Comparison of ENCODE assay signal across 11 cellular contexts in the genomic region with DNA sequence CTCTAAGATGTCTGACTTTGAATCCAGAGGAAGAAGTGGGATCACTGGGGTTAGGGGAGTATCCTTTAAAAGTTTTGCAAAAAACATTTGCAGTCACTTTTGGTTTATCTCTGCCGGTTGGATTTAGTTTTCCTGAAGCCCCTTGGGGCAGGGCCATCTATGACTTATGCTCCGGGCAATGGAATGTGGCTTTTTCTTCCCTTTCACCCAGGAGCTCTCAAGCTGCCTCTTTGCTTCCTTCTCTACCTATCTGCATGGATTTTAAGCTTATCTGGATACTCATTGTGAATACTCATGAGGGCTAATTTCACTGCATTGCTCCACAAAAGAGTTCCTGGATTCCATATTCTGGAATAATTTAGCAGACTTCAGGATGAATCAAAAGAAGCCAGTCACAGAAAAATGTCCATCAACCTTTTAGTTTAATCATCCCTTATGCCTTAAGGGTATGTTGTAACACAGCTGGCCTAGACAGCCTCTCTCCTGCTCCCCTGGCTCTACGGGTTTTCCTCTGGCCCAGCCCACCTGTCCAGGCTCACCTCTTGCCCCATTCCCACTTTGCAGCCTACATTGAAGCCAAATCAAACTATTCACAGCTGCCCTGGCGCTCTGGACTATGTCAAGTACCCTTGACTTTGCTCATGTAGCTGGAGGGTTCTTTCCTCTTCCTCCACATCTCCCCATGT.
DNase-seq lines count a peak whose midpoint lies in the region; FAIRE-seq and TF ChIP-seq lines count a peak whose summit lies in the region.
"Had no signal": no experiment of that assay in that cellular context is flagged by ENCODE, and none has a peak within 500 bp of the region (broad histone marks: within the 10 kb centered on the region; RNA-seq: fewer than 3 reads in every experiment).

No MANE protein-coding gene starts in this region.

- no peak for FAIRE-seq in bronchial epithelial cell (lab: Jason Lieb, UNC)
- FAIRE-seq in RCC 7860 (lab: Jason Lieb, UNC) = no peak

- H3K4me3 Mint-ChIP-seq in mesothelial cell of epicardium = no peak overlapping the region
- H3K4me3 Mint-ChIP-seq: naive B cell had no signal

- peaks cover 33% of the 10 kb centered on the region for H3K4me1 Mint-ChIP-seq in mesothelial cell of epicardium

- H3K27ac ChIP-seq in dorsolateral prefrontal cortex = no peak overlapping the region

- no peaks in the 10 kb centered on the region for H3K36me3 ChIP-seq in bronchial epithelial cell (ENCODE audit: control insufficient read depth, insufficient read depth, low read length)

- H3K4me3 ChIP-seq in bronchial epithelial cell (ENCODE audit: low read depth, low read length) = no peak overlapping the region
- no peak overlapping the region for H3K4me3 ChIP-seq in dorsolateral prefrontal cortex

- peak overlapping the region; percentile 68 for H3K27ac Mint-ChIP-seq in mesothelial cell of epicardium
- H3K27ac Mint-ChIP-seq: naive B cell had no signal

- H3K27me3 ChIP-seq in bronchial epithelial cell (ENCODE audit: control insufficient read depth, insufficient read depth, low read length) = no peaks in the 10 kb centered on the region
- H3K27me3 ChIP-seq in dorsolateral prefrontal cortex = no peaks in the 10 kb centered on the region

- H3K27me3 Mint-ChIP-seq in mesothelial cell of epicardium (ENCODE audit: low read depth) = no peaks in the 10 kb centered on the region
- H3K27me3 Mint-ChIP-seq: naive B cell had no signal

- intact Hi-C loops in dorsolateral prefrontal cortex (cut with DNase I) = no loop called here

- peaks cover 11% of the 10 kb centered on the region for H3K9me3 Mint-ChIP-seq in mesothelial cell of epicardium

- TF ChIP-seq CTCF in bronchial epithelial cell (IDR thresholded peaks at IDR 0.05; ENCODE audit: insufficient read depth, low read length, severe bottlenecking) (no peak), mesothelial cell of epicardium (IDR thresholded peaks at IDR 0.05; ENCODE audit: unreplicated experiment) (no peak), dorsolateral prefrontal cortex (IDR thresholded peaks at IDR 0.05 in 54 of 56, conservative IDR thresholded peaks at IDR 0.05 in 2 of 56; ENCODE audit: low read depth in 1 of 56, partially characterized antibody in 56 of 56) (no peak)

- peaks cover 2% of the 10 kb centered on the region for H3K36me3 Mint-ChIP-seq in mesothelial cell of epicardium
- H3K36me3 Mint-ChIP-seq: naive B cell had no signal

- DNase-seq in COLO668 (lab: John Stamatoyannopoulos, UW; ENCODE audit: unreplicated experiment) (peak; percentile 20), NCI-H2029 treated with DMSO at 0.1 percent for 48 hours (lab: John Stamatoyannopoulos, UW) (peak; percentile 67), bronchial epithelial cell (ENCODE audit: low read depth) (peak; percentile 90), mesothelial cell of epicardium (ENCODE audit: low spot score in 2 of 2, unreplicated experiment in 2 of 2) (no peak), dorsolateral prefrontal cortex (no peak), NCI-H524 treated with DMSO at 0.1 percent for 48 hours (lab: John Stamatoyannopoulos, UW) (no peak), RCC 7860 (ENCODE audit: low spot score) (no peak)
- no peak for DNase-seq in stimulated activated CD4-positive, alpha-beta T cell treated with anti-CD3 and anti-CD28 coated beads, Interleukin-15, amount 100 ng/mL, for 24 hours
- DNase-seq: C1 segment of cervical spinal cord, naive B cell, NCI-H187 treated with DMSO at 0.1 percent for 48 hours had no signal

Comparison
In these comparisons a context has a peak if more than half of its experiments do, and no peak if none do; other contexts are left out.
1. DNase-seq: peak in COLO668 (single experiment), NCI-H2029 treated with DMSO at 0.1 percent for 48 hours (single experiment) and bronchial epithelial cell (single experiment); none in mesothelial cell of epicardium (0 of 2), stimulated activated CD4-positive, alpha-beta T cell treated with anti-CD3 and anti-CD28 coated beads, Interleukin-15, amount 100 ng/mL, for 24 hours (single experiment), dorsolateral prefrontal cortex (0 of 10), NCI-H524 treated with DMSO at 0.1 percent for 48 hours (single experiment) and RCC 7860 (single experiment).